ENCODE assay signal across 17 cellular contexts in the genomic region with DNA sequence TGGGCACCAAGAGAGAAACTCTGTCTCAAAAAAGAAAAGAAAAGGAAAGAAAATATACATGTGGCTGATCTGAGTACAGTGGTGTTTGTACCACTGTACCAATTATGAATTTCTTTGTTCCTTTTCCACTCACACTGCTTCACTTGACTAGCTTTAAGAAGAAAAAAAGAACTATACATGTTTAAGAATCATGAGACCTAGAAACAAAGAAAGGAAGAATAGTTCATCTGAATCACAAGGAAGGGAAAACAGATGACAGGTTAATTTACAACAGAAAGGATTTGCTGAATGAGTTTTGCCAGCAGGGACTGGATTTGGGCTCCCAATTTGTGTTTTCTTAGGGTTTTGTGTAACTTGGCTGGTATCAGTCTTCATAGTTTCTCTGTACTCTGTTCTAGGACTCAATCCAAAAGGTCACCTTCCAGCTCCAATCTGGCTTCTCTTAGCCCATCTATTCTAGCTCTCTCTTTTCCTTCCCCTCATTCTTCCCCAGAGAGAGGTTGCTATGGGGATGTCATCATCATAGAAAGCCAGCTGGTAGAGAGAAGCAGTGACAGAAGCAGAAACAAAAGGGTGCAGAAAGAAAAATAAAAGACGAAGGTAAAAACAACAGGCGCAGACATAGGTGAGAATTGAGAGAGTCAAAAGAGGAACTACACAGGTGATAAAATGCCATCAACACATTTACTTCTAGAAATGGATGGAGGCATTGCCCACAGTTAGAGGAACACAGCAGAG. TPM values are rescaled to one million over a fixed set of nuclear protein-coding genes. Genes with fewer than 3 reads are reported as not detected.
DNase-seq lines count a peak whose midpoint lies in the region; ATAC-seq and TF ChIP-seq lines count a peak whose summit lies in the region.
"Not testable (repeated sequence)": the region's sequence is repeated elsewhere in the genome, so short reads cannot be mapped to it uniquely, and the experiment has no call there.
"Had no signal": no experiment of that assay in that cellular context is flagged by ENCODE, and none has a peak within 500 bp of the region (broad histone marks: within the 10 kb centered on the region; RNA-seq: fewer than 3 reads in every experiment).

No MANE protein-coding gene starts in this region.

- H3K4me1 Mint-ChIP-seq in Caco-2 (ENCODE audit: low read depth, unreplicated experiment) (peaks cover 47% of the 10 kb centered on the region), endodermal cell (peaks cover 52% of the 10 kb centered on the region)
- peaks cover 11% of the 10 kb centered on the region for H3K4me1 Mint-ChIP-seq in activated naive CD8-positive, alpha-beta T cell (ENCODE audit: low read depth)
- peaks cover 0 to 13% (median 9%) of the 10 kb centered on the region in 7 donors for H3K4me1 Mint-ChIP-seq in naive thymus-derived CD4-positive, alpha-beta T cell

- not testable (repeated sequence) for TF ChIP-seq CTCF in Caco-2 (IDR thresholded peaks at IDR 0.05; ENCODE audit: insufficient read depth in 1 of 2, low read depth in 1 of 2, low read length in 1 of 2, severe bottlenecking in 1 of 2, unreplicated experiment in 1 of 2); endodermal cell (conservative IDR thresholded peaks at IDR 0.05); smooth muscle cell (IDR thresholded peaks at IDR 0.05; ENCODE audit: borderline replicate concordance, insufficient read depth, poor library complexity, severe bottlenecking)

- not testable (repeated sequence) for H3K27me3 ChIP-seq in Caco-2 (replicated peaks; ENCODE audit: control insufficient read depth, insufficient read depth, low read length); endodermal cell (ENCODE audit: control insufficient read depth, insufficient read depth, low read length, poor library complexity, severe bottlenecking); naive thymus-derived CD4-positive, alpha-beta T cell (ENCODE audit: control insufficient read depth in 2 of 2, insufficient read depth in 2 of 2, low read length in 2 of 2); smooth muscle cell (ENCODE audit: low read depth)

- H3K27me3 Mint-ChIP-seq in Caco-2 (ENCODE audit: insufficient read depth, unreplicated experiment); activated naive CD8-positive, alpha-beta T cell; endodermal cell (ENCODE audit: insufficient read depth): not testable (repeated sequence)
- H3K27me3 Mint-ChIP-seq in naive thymus-derived CD4-positive, alpha-beta T cell, result peaks cover 7 to 27% (median 21%) of the 10 kb centered on the region in 5 donors

- not testable (repeated sequence) for H4K20me1 ChIP-seq in smooth muscle cell (ENCODE audit: low read depth)

- CTCF ChIA-PET in Caco-2 (lab: Charles Lee); naive thymus-derived CD4-positive, alpha-beta T cell (lab: Charles Lee): not testable (repeated sequence)

- not testable (repeated sequence) for H3K9me3 Mint-ChIP-seq in Caco-2 (ENCODE audit: unreplicated experiment); activated naive CD8-positive, alpha-beta T cell (ENCODE audit: low read depth); endodermal cell; naive thymus-derived CD4-positive, alpha-beta T cell

- H3K27ac ChIP-seq in endodermal cell (ENCODE audit: low read depth, low read length), result peak overlapping the region; percentile 63
- H3K27ac ChIP-seq in naive thymus-derived CD4-positive, alpha-beta T cell (ENCODE audit: low read depth, low read length), result not testable (repeated sequence)
- peak overlapping the region; percentile 65 for H3K27ac ChIP-seq in smooth muscle cell (ENCODE audit: low read depth)

- not testable (repeated sequence) for H3K9me3 ChIP-seq in Caco-2; endodermal cell (ENCODE audit: control insufficient read depth, low read length); naive thymus-derived CD4-positive, alpha-beta T cell (ENCODE audit: control insufficient read depth in 2 of 3, low read length in 3 of 3); smooth muscle cell (replicated peaks; ENCODE audit: low read depth)

- peaks cover 73% of the 10 kb centered on the region for H3K4me1 ChIP-seq in Caco-2
- not testable (repeated sequence) for H3K4me1 ChIP-seq in endodermal cell (ENCODE audit: control insufficient read depth, insufficient read depth, low read length); naive thymus-derived CD4-positive, alpha-beta T cell (ENCODE audit: control insufficient read depth in 2 of 2, insufficient read depth in 2 of 2, low read length in 2 of 2)
- peaks cover 18% of the 10 kb centered on the region for H3K4me1 ChIP-seq in smooth muscle cell (ENCODE audit: low read depth)

- not testable (repeated sequence) for H3K4me2 ChIP-seq in smooth muscle cell

- H2AFZ ChIP-seq in smooth muscle cell (ENCODE audit: low read depth), result not testable (repeated sequence)

- H3F3A ChIP-seq in smooth muscle cell (ENCODE audit: low read depth), result not testable (repeated sequence)

- not testable (repeated sequence) for H3K9ac ChIP-seq in endodermal cell (ENCODE audit: extremely low read depth, low read length, poor library complexity, severe bottlenecking); smooth muscle cell (ENCODE audit: low read depth)

- POLR2A ChIA-PET in Caco-2 (lab: Charles Lee), result interaction anchor here (0.6 to 0.7 kb wide), 2 partner anchors 81 to 89 kb away, joined by 3 to 4 read pairs; no protein-coding TSS in a partner anchor
- POLR2A ChIA-PET in naive thymus-derived CD4-positive, alpha-beta T cell (lab: Charles Lee), result not testable (repeated sequence)

- not testable (repeated sequence) for BruUV-seq in Caco-2 (replicated peaks; lab: Mats Ljungman, UMichigan)

- peak overlapping the region; percentile 95 for H3K27ac Mint-ChIP-seq in Caco-2 (ENCODE audit: unreplicated experiment)
- peak overlapping the region; percentile 11 for H3K27ac Mint-ChIP-seq in activated naive CD8-positive, alpha-beta T cell
- peak overlapping the region; percentile 16 for H3K27ac Mint-ChIP-seq in endodermal cell
- peak overlapping the region in 1 of 9 donors; percentile 39 for H3K27ac Mint-ChIP-seq in naive thymus-derived CD4-positive, alpha-beta T cell

- H3K36me3 Mint-ChIP-seq in Caco-2 (ENCODE audit: insufficient read depth, unreplicated experiment), result peaks cover 90% of the 10 kb centered on the region
- H3K36me3 Mint-ChIP-seq in activated naive CD8-positive, alpha-beta T cell; endodermal cell (ENCODE audit: low read depth); naive thymus-derived CD4-positive, alpha-beta T cell: not testable (repeated sequence)

- peak overlapping the region; percentile 23 for H3K4me3 Mint-ChIP-seq in Caco-2 (ENCODE audit: unreplicated experiment)
- H3K4me3 Mint-ChIP-seq in activated naive CD8-positive, alpha-beta T cell; endodermal cell; naive thymus-derived CD4-positive, alpha-beta T cell: not testable (repeated sequence)

- DNase-seq in Caco-2, result peak; percentile 26 to 58
- not testable (repeated sequence) for DNase-seq in endodermal cell; naive thymus-derived CD4-positive, alpha-beta T cell; smooth muscle cell (lab: John Stamatoyannopoulos, UW; ENCODE audit: unreplicated experiment)
- peak; percentile 45 for DNase-seq in left kidney (ENCODE audit: low read depth, low spot score)

- intact Hi-C loops in Caco-2 (cut with micrococcal nuclease; ENCODE audit: unreplicated experiment); naive thymus-derived CD4-positive, alpha-beta T cell (cut with micrococcal nuclease): not testable (repeated sequence)

- H3K4me3 ChIP-seq in Caco-2 (ENCODE audit: low read depth, low read length); endodermal cell (ENCODE audit: low read length); naive thymus-derived CD4-positive, alpha-beta T cell (ENCODE audit: low read length); smooth muscle cell: not testable (repeated sequence)

- not testable (repeated sequence) for H3K79me2 ChIP-seq in smooth muscle cell (ENCODE audit: low read depth)

- 67% methylated on average over 2 of the region's 2 CpGs; no CpG with 5 or more reads in 1 of the 2 experiments for WGBS in endodermal cell (ENCODE audit: insufficient coverage in 1 of 2, insufficient read length in 1 of 2), 2 experiments
- 67% methylated on average over 2 of the region's 2 CpGs for WGBS in smooth muscle cell (ENCODE audit: low lambda C conversion rate)

- ATAC-seq in GM21576 (IDR thresholded peaks at IDR 0.05; ENCODE audit: unreplicated experiment) (peak; percentile 59), HG03432 (IDR thresholded peaks at IDR 0.05; ENCODE audit: unreplicated experiment) (peak; percentile 43)
- peak; percentile 49 for ATAC-seq in naive thymus-derived CD4-positive, alpha-beta T cell

- not testable (repeated sequence) for H3K36me3 ChIP-seq in Caco-2 (ENCODE audit: control insufficient read depth, insufficient read depth, low read length); endodermal cell (ENCODE audit: control insufficient read depth, insufficient read depth, low read length); naive thymus-derived CD4-positive, alpha-beta T cell (ENCODE audit: control insufficient read depth in 2 of 3, insufficient read depth in 3 of 3, low read length in 3 of 3); smooth muscle cell (ENCODE audit: low read depth)

RNA-seq across cellular contexts. Expression of gene SLC2A14, which starts 25.3 kb away (rescaled TPM):
- total RNA-seq in Caco-2 (2022) (129 and 141 TPM in 2 replicates), endodermal cell (10 to 100 TPM; 35.9 to 70.9 TPM), smooth muscle cell (2.3 and 2.8 TPM in 2 replicates)
- 0.50 TPM for polyA plus RNA-seq in endodermal cell (2013, experiment 1 of 2)
- polyA plus RNA-seq in endodermal cell (2013, experiment 2 of 2), result 0.54 TPM
- total RNA-seq in naive thymus-derived CD4-positive, alpha-beta T cell, result 1 to 10 TPM in 3 of 5 experiments, under 1 TPM in 2; 0.15 to 4.3 (median 1.9) TPM
- polyA plus RNA-seq in naive thymus-derived CD4-positive, alpha-beta T cell, result under 1 TPM in 1 of 2 donors, not detected in 1; 0.54 TPM
- 8.1 and 19.3 TPM in 2 replicates for polyA plus RNA-seq in smooth muscle cell
- total RNA-seq: MCF 10A; occipital lobe; T-helper 1 cell treated with Interleukin-12 subunit alpha and Interleukin-12 subunit beta and Interleukin-4 antibody, amounts not matched to agents 30 ng/mL and 1 ng/mL, for 36 hours had no signal
- polyA plus RNA-seq: IgD-negative memory B cell, right cardiac atrium had no signal

RNA-seq across cellular contexts. Expression of gene NANOG, which starts 58.2 kb away (rescaled TPM):
- total RNA-seq in Caco-2 (2022), result not detected in 2 replicates
- 10 to 100 TPM in 1 of 2 donors, 1 to 10 TPM in 1; 6.1 to 79.5 TPM for total RNA-seq in endodermal cell
- polyA plus RNA-seq in endodermal cell (2013, experiment 1 of 2), result 12.9 TPM
- 3.3 TPM for polyA plus RNA-seq in endodermal cell (2013, experiment 2 of 2)
- under 1 TPM in 1 of 5 experiments, not detected in 4; 0.51 TPM for total RNA-seq in naive thymus-derived CD4-positive, alpha-beta T cell
- not detected for polyA plus RNA-seq in naive thymus-derived CD4-positive, alpha-beta T cell
- not detected in 2 replicates for total RNA-seq in smooth muscle cell
- not detected in 2 replicates for polyA plus RNA-seq in smooth muscle cell
- total RNA-seq: A673; activated T-helper 1 cell treated with anti-CD3 and anti-CD28 coated beads, Interleukin-12 subunit alpha, Interleukin-12 subunit beta, Interleukin-2, Interleukin-4 antibody, amounts not matched to agents 30 ng/mL and 10 ng/mL and 1 ng/mL, durations not matched to agents 14 hours and 24 hours and 36 hours; MCF 10A; occipital lobe; Peyer's patch; right cardiac atrium; SJCRH30; T-helper 1 cell treated with Interleukin-12 subunit alpha and Interleukin-12 subunit beta and Interleukin-4 antibody, amounts not matched to agents 30 ng/mL and 1 ng/mL, for 36 hours had no signal
- polyA plus RNA-seq: IgD-negative memory B cell, right cardiac atrium had no signal
